13 cellular contexts compared by ENCODE assay signal in the genomic region with DNA sequence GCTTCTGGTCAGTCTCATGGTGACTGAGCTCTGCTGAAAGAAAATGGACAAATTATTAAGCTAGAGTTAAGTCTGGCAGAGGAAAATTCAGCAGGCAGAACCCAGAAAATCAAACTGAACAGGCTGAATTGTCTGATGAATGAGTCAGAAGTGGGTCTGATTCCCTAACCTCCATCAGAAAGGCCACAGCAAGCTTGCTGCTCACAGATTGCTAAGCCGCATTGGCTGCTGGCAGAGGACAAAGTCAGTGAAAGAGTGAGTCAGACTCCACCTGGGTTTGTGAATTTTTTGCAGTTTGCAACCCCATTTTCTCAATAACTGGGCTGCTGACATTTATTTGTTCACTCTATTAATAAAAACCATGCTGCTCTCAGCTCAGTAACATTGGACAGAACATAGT.
DNase-seq lines count a peak whose midpoint lies in the region; ATAC-seq and TF ChIP-seq lines count a peak whose summit lies in the region.
"Had no signal": no experiment of that assay in that cellular context is flagged by ENCODE, and none has a peak within 500 bp of the region (broad histone marks: within the 10 kb centered on the region; RNA-seq: fewer than 3 reads in every experiment).

No MANE protein-coding gene starts in this region.

- DNase-seq in HCT116 (ENCODE audit: low read depth, low spot score) (peak; percentile 16), SW480 (ENCODE audit: low spot score) (peak; percentile 30), fibroblast of the aortic adventitia (ENCODE audit: low read depth) (peak; percentile 76), smooth muscle cell (lab: John Stamatoyannopoulos, UW; ENCODE audit: unreplicated experiment) (no peak), germinal center (ENCODE audit: low spot score) (no peak), prostate gland (ENCODE audit: low spot score) (no peak)
- DNase-seq: activated CD4-positive, alpha-beta T cell treated with anti-CD3 and anti-CD28 coated beads for 36 hours; DMS153; NCI-H1092; NCI-H510A treated with DMSO at 0.1 percent for 48 hours had no signal

- peak; percentile 69 for ATAC-seq in HCT116
- ATAC-seq in HG03159 (IDR thresholded peaks at IDR 0.05; ENCODE audit: unreplicated experiment) = no peak
- ATAC-seq: activated CD4-positive, alpha-beta T cell treated with anti-CD3 and anti-CD28 coated beads for 36 hours; gastrocnemius medialis had no signal

- no TSS peak for BruUV-seq in HCT116 (replicated peaks; lab: Mats Ljungman, UMichigan)

- 8% methylated on average over 1 of the region's 1 CpG for WGBS in smooth muscle cell (ENCODE audit: low lambda C conversion rate)
- WGBS in prostate gland = 63% methylated on average over 1 of the region's 1 CpG

- RAD21 ChIA-PET in HCT116 (lab: Charles Lee; ENCODE audit: low non-redundant PET in 1 of 2, low total read pairs in 2 of 2, uncharacterized antibody in 2 of 2, unreplicated experiment in 2 of 2) = no interaction called here

- TF ChIP-seq RAD21 in HCT116 (IDR thresholded peaks at IDR 0.05; ENCODE audit: low read depth) = no peak

- no peaks in the 10 kb centered on the region for H3K27me3 ChIP-seq in HCT116 (ENCODE audit: insufficient read depth, low read length)
- no peaks in the 10 kb centered on the region for H3K27me3 ChIP-seq in smooth muscle cell (ENCODE audit: low read depth)
- no peaks in the 10 kb centered on the region for H3K27me3 ChIP-seq in prostate gland (replicated peaks; ENCODE audit: insufficient read depth)
- H3K27me3 ChIP-seq: gastrocnemius medialis, suprapubic skin had no signal

- H3K36me3 ChIP-seq in HCT116 (ENCODE audit: control insufficient read depth in 1 of 2, insufficient read depth in 2 of 2, low read length in 2 of 2) = no peaks in the 10 kb centered on the region
- no peaks in the 10 kb centered on the region for H3K36me3 ChIP-seq in smooth muscle cell (ENCODE audit: low read depth)
- no peaks in the 10 kb centered on the region for H3K36me3 ChIP-seq in prostate gland
- H3K36me3 ChIP-seq: gastrocnemius medialis, suprapubic skin had no signal

- H3K9me3 ChIP-seq in HCT116 (ENCODE audit: control insufficient read depth in 1 of 2, insufficient read depth in 1 of 2, low read depth in 1 of 2, low read length in 2 of 2) (no peaks in the 10 kb centered on the region), smooth muscle cell (replicated peaks; ENCODE audit: low read depth) (no peaks in the 10 kb centered on the region), prostate gland (no peaks in the 10 kb centered on the region)
- H3K9me3 ChIP-seq: gastrocnemius medialis, suprapubic skin had no signal

- H3K4me3 ChIP-seq in HCT116 (replicated peaks in 1 of 2; ENCODE audit: low read depth in 1 of 2, low read length in 2 of 2) = no peak overlapping the region
- H3K4me3 ChIP-seq in fibroblast of the aortic adventitia (ENCODE audit: low read depth, low read length) = no peak overlapping the region
- H3K4me3 ChIP-seq in smooth muscle cell = no peak overlapping the region
- no peak overlapping the region for H3K4me3 ChIP-seq in prostate gland
- H3K4me3 ChIP-seq: gastrocnemius medialis, suprapubic skin had no signal

- H3K4me1 ChIP-seq in HCT116 (ENCODE audit: control insufficient read depth in 1 of 2, insufficient read depth in 2 of 2, low read length in 2 of 2) (peaks cover 0 to 16% of the 10 kb centered on the region in 2 experiments; a peak in 2 of 4 replicates), smooth muscle cell (ENCODE audit: low read depth) (no peaks in the 10 kb centered on the region), prostate gland (replicated peaks) (no peaks in the 10 kb centered on the region)
- H3K4me1 ChIP-seq: suprapubic skin had no signal

- H3K9ac ChIP-seq in HCT116 (ENCODE audit: low read length) (no peak overlapping the region), smooth muscle cell (ENCODE audit: low read depth) (no peak overlapping the region)

- H4K20me1 ChIP-seq in HCT116 (ENCODE audit: insufficient read depth) = no peaks in the 10 kb centered on the region
- H4K20me1 ChIP-seq in smooth muscle cell (ENCODE audit: low read depth) = no peaks in the 10 kb centered on the region

- intact Hi-C loops in HCT116 (cut with micrococcal nuclease) = no loop called here
- intact Hi-C loops in prostate gland (cut with DNase I) = no loop called here

- H3K27ac ChIP-seq in HCT116 (ENCODE audit: low read depth, low read length) (no peak overlapping the region), smooth muscle cell (ENCODE audit: low read depth) (peak overlapping the region; percentile 74), prostate gland (no peak overlapping the region)
- H3K27ac ChIP-seq: gastrocnemius medialis, suprapubic skin had no signal

- H3F3A ChIP-seq in smooth muscle cell (ENCODE audit: low read depth) = peaks cover 4% of the 10 kb centered on the region

- H3K4me2 ChIP-seq in HCT116 (ENCODE audit: low read length) = peak overlapping the region; percentile 26
- peak overlapping the region; percentile 6 for H3K4me2 ChIP-seq in smooth muscle cell

- H2AFZ ChIP-seq in HCT116 (ENCODE audit: low read depth, low read length, poor library complexity, severe bottlenecking) = peak overlapping the region; percentile 67
- H2AFZ ChIP-seq in smooth muscle cell (ENCODE audit: low read depth) = no peak overlapping the region

- POLR2A ChIA-PET in HCT116 (lab: Charles Lee) = no interaction called here

- H3K79me2 ChIP-seq in HCT116 (ENCODE audit: insufficient read depth, low read length) = no peaks in the 10 kb centered on the region
- no peaks in the 10 kb centered on the region for H3K79me2 ChIP-seq in smooth muscle cell (ENCODE audit: low read depth)

- TF ChIP-seq CTCF in HCT116 (IDR thresholded peaks at IDR 0.05 in 2 of 3, conservative IDR thresholded peaks at IDR 0.05 in 1 of 3; ENCODE audit: borderline replicate concordance in 1 of 3, insufficient read depth in 1 of 3, low read depth in 2 of 3, low read length in 2 of 3) (no peak), fibroblast of the aortic adventitia (IDR thresholded peaks at IDR 0.05; ENCODE audit: insufficient read depth, low read length) (no peak), smooth muscle cell (IDR thresholded peaks at IDR 0.05; ENCODE audit: borderline replicate concordance, insufficient read depth, poor library complexity, severe bottlenecking) (no peak), prostate gland (IDR thresholded peaks at IDR 0.05) (no peak)

- TF ChIP-seq POLR2A in HCT116 (IDR thresholded peaks at IDR 0.05; ENCODE audit: borderline replicate concordance, extremely low read depth, insufficient read depth, insufficient read length) (no peak), prostate gland (IDR thresholded peaks at IDR 0.05) (no peak)

- CTCF ChIA-PET in HCT116 (lab: Charles Lee) = no interaction called here

- no peaks in the 10 kb centered on the region for H3K9me2 ChIP-seq in HCT116 (ENCODE audit: insufficient read depth)

TF ChIP-seq in HCT116, 20 proteins besides CTCF, POLR2A, EP300 and RAD21:
- no peak for TF ChIP-seq SIN3A (IDR thresholded peaks at IDR 0.05; ENCODE audit: low read depth)
- TF ChIP-seq ZFX (IDR thresholded peaks at IDR 0.05) = no peak
- TF ChIP-seq, protein P1, sequence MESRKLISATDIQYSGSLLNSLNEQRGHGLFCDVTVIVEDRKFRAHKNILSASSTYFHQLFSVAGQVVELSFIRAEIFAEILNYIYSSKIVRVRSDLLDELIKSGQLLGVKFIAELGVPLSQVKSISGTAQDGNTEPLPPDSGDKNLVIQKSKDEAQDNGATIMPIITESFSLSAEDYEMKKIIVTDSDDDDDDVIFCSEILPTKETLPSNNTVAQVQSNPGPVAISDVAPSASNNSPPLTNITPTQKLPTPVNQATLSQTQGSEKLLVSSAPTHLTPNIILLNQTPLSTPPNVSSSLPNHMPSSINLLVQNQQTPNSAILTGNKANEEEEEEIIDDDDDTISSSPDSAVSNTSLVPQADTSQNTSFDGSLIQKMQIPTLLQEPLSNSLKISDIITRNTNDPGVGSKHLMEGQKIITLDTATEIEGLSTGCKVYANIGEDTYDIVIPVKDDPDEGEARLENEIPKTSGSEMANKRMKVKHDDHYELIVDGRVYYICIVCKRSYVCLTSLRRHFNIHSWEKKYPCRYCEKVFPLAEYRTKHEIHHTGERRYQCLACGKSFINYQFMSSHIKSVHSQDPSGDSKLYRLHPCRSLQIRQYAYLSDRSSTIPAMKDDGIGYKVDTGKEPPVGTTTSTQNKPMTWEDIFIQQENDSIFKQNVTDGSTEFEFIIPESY (IDR thresholded peaks at IDR 0.05; ENCODE audit: extremely low read depth, insufficient replicate concordance, low read length) = no peak
- TF ChIP-seq ZNF274 (IDR thresholded peaks at IDR 0.05; ENCODE audit: low read depth, low read length) = no peak
- TF ChIP-seq EZH2phosphoT487 (IDR thresholded peaks at IDR 0.05; ENCODE audit: borderline replicate concordance) = no peak
- TF ChIP-seq POLR2AphosphoS5 (IDR thresholded peaks at IDR 0.05; ENCODE audit: low read depth, low read length) = no peak
- no peak for TF ChIP-seq FOSL1 (IDR thresholded peaks at IDR 0.05; ENCODE audit: low read depth)
- no peak for TF ChIP-seq CEBPB (IDR thresholded peaks at IDR 0.05; ENCODE audit: low read depth)
- TF ChIP-seq SP1 (IDR thresholded peaks at IDR 0.05; ENCODE audit: low read depth) = no peak

Comparison
In these comparisons a context has a peak if more than half of its experiments do, and no peak if none do; other contexts are left out.
1. DNase-seq: peak in HCT116 (single experiment), SW480 (single experiment) and fibroblast of the aortic adventitia (single experiment); none in smooth muscle cell (single experiment), germinal center (single experiment) and prostate gland (single experiment).